22 cellular contexts compared by ENCODE assay signal in genomic region chr14:24895243-24895583, GRCh38.
DNase-seq lines count a peak whose midpoint lies in the region; ATAC-seq and TF ChIP-seq lines count a peak whose summit lies in the region.
"Had no signal": no experiment of that assay in that cellular context is flagged by ENCODE, and none has a peak within 500 bp of the region (broad histone marks: within the 10 kb centered on the region; RNA-seq: fewer than 3 reads in every experiment).

No MANE protein-coding gene starts in this region.

- peaks cover 5 to 54% (median 13%) of the 10 kb centered on the region in 12 donors for H3K4me1 ChIP-seq in heart left ventricle
- H3K4me1 ChIP-seq in mesendoderm (ENCODE audit: control insufficient read depth, low read depth, low read length) = no peaks in the 10 kb centered on the region
- H3K4me1 ChIP-seq: ascending aorta had no signal

- H3K9ac ChIP-seq in mesendoderm (ENCODE audit: low read length) = no peak overlapping the region

- H3K36me3 Mint-ChIP-seq in chondrocyte (ENCODE audit: low read depth) = no peaks in the 10 kb centered on the region
- H3K36me3 Mint-ChIP-seq: activated naive CD4-positive, alpha-beta T cell treated with anti-CD3 and anti-CD28 coated beads, Interleukin-2, amount 10 ng/mL, durations not matched to agents 7 days and 5 days had no signal

- no peak overlapping the region for H3K18ac ChIP-seq in mesendoderm (ENCODE audit: low read length)

- H3K56ac ChIP-seq in mesendoderm (ENCODE audit: low read length) = no peak overlapping the region

- H3K4me3 ChIP-seq in heart left ventricle = no peak overlapping the region
- H3K4me3 ChIP-seq in mesendoderm (ENCODE audit: low read length) = no peak overlapping the region
- H3K4me3 ChIP-seq: ascending aorta, esophagus squamous epithelium, thyroid gland had no signal

- H3K4me2 ChIP-seq in mesendoderm (ENCODE audit: low read length) = no peak overlapping the region

- TF ChIP-seq CTCF in heart left ventricle (IDR thresholded peaks at IDR 0.05) (no peak), chondrocyte (IDR thresholded peaks at IDR 0.05) (no peak)

- TF ChIP-seq POLR2A in heart left ventricle (IDR thresholded peaks at IDR 0.05) = no peak

- peak overlapping the region in 7 of 12 donors; percentile 2 to 47 (median 22) for H3K27ac ChIP-seq in heart left ventricle
- H3K27ac ChIP-seq in mesendoderm (ENCODE audit: low read depth, low read length) = no peak overlapping the region
- H3K27ac ChIP-seq: ascending aorta had no signal

- H3K23ac ChIP-seq in mesendoderm (ENCODE audit: low read length) = no peak overlapping the region

- H3K36me3 ChIP-seq in heart left ventricle (no peaks in the 10 kb centered on the region), mesendoderm (ENCODE audit: control insufficient read depth, insufficient read depth, low read length) (no peaks in the 10 kb centered on the region)
- H3K36me3 ChIP-seq: ascending aorta, esophagus squamous epithelium, thyroid gland had no signal

- H3K79me2 ChIP-seq in mesendoderm (ENCODE audit: control insufficient read depth, insufficient read depth, low read length) = no peaks in the 10 kb centered on the region

- no peak overlapping the region for H3K4me3 Mint-ChIP-seq in chondrocyte (ENCODE audit: unreplicated experiment)
- H3K4me3 Mint-ChIP-seq: activated naive CD4-positive, alpha-beta T cell treated with anti-CD3 and anti-CD28 coated beads, Interleukin-2, amount 10 ng/mL, durations not matched to agents 7 days and 5 days; natural killer cell treated with Interleukin-12 subunit alpha and Interleukin-12 subunit beta and Interleukin-15 and Interleukin-18, amount 100 ng/mL, for 72 hours had no signal

- H3K79me1 ChIP-seq in mesendoderm (ENCODE audit: low read length) = no peaks in the 10 kb centered on the region

- peaks cover 12% of the 10 kb centered on the region for H3K9me3 Mint-ChIP-seq in chondrocyte (ENCODE audit: low read depth)
- H3K9me3 Mint-ChIP-seq: activated naive CD4-positive, alpha-beta T cell treated with anti-CD3 and anti-CD28 coated beads, Interleukin-2, amount 10 ng/mL, durations not matched to agents 7 days and 5 days had no signal

- no peak overlapping the region for H4K8ac ChIP-seq in mesendoderm (ENCODE audit: low read depth, low read length)

- peak in 2 of 4 donors; percentile 26 to 31 for ATAC-seq in heart left ventricle
- ATAC-seq in Right ventricle myocardium inferior = no peak
- ATAC-seq in HG03432 (IDR thresholded peaks at IDR 0.05; ENCODE audit: unreplicated experiment) = no peak
- ATAC-seq: natural killer cell treated with Interleukin-12 subunit alpha and Interleukin-12 subunit beta and Interleukin-15 and Interleukin-18, amount 100 ng/mL, for 72 hours; stimulated activated naive CD8-positive, alpha-beta T cell treated with anti-CD3 and anti-CD28 coated beads, Interleukin-15, Interleukin-2, amounts not matched to agents 100 U/mL and 50 U/mL, for 24 hours had no signal

- H3K9me3 ChIP-seq in heart left ventricle = peaks cover 0 to 12% (median 6%) of the 10 kb centered on the region in 12 donors
- H3K9me3 ChIP-seq: ascending aorta, thyroid gland had no signal

- peak overlapping the region; percentile 25 for H3K27ac Mint-ChIP-seq in chondrocyte (ENCODE audit: unreplicated experiment)
- H3K27ac Mint-ChIP-seq: activated naive CD4-positive, alpha-beta T cell treated with anti-CD3 and anti-CD28 coated beads, Interleukin-2, amount 10 ng/mL, durations not matched to agents 7 days and 5 days; natural killer cell treated with Interleukin-12 subunit alpha and Interleukin-12 subunit beta and Interleukin-15 and Interleukin-18, amount 100 ng/mL, for 72 hours had no signal

- intact Hi-C loops in heart left ventricle (cut with DNase I) = no loop called here
- intact Hi-C loops in Right ventricle myocardium inferior (cut with DNase I) = loop anchor here (5.0 kb wide), 1 partner anchor 78 kb away; no protein-coding TSS in a partner anchor

- H4K5ac ChIP-seq in mesendoderm (ENCODE audit: low read length) = no peak overlapping the region

- H3K4ac ChIP-seq in mesendoderm (ENCODE audit: low read depth, low read length) = no peak overlapping the region

- WGBS in heart left ventricle, 4 donors = 55 to 70% (median 62%) methylated on average over 4 of the region's 4 CpGs
- WGBS in mesendoderm (ENCODE audit: extremely low coverage, insufficient coverage, low lambda C conversion rate) = no CpG with 5 or more reads among the region's 4 CpGs

- peaks cover 2% of the 10 kb centered on the region for H3K27me3 Mint-ChIP-seq in chondrocyte (ENCODE audit: low read depth)
- H3K27me3 Mint-ChIP-seq: activated naive CD4-positive, alpha-beta T cell treated with anti-CD3 and anti-CD28 coated beads, Interleukin-2, amount 10 ng/mL, durations not matched to agents 7 days and 5 days had no signal

- H2AK5ac ChIP-seq in mesendoderm (ENCODE audit: low read length) = no peak overlapping the region

- no peak overlapping the region for H2BK5ac ChIP-seq in mesendoderm (ENCODE audit: low read length)

- H2BK15ac ChIP-seq in mesendoderm (replicated peaks; ENCODE audit: low read depth) = no peak overlapping the region

- no peak overlapping the region for H2BK120ac ChIP-seq in mesendoderm (ENCODE audit: low read depth, low read length)

- DNase-seq in heart left ventricle = no peak
- DNase-seq in Right ventricle myocardium inferior (ENCODE audit: missing footprints) = no peak
- no peak for DNase-seq in chondrocyte (ENCODE audit: low spot score)
- peak; percentile 2 for DNase-seq in mesendoderm
- no peak for DNase-seq in OCI-M2 (lab: John Stamatoyannopoulos, UW; ENCODE audit: unreplicated experiment)
- DNase-seq in cerebellum (ENCODE audit: low spot score) = no peak
- no peak for DNase-seq in EL
- DNase-seq: activated naive CD4-positive, alpha-beta T cell treated with anti-CD3 and anti-CD28 coated beads, Interleukin-2, amount 10 ng/mL, durations not matched to agents 7 days and 5 days; activated T-cell treated with anti-CD3 and anti-CD28 coated beads, Interleukin-2, amount 50 U/mL, for 48 hours; COR-L47; DMS79; esophagus squamous epithelium; glutamatergic neuron; NCI-H1694; NCI-H748 treated with DMSO at 0.1 percent for 48 hours; small intestine; stimulated activated CD4-positive, alpha-beta T cell treated with anti-CD3 and anti-CD28 coated beads, Interleukin-4, amount 100 ng/mL, for 1 hour; stimulated activated naive CD8-positive, alpha-beta T cell treated with anti-CD3 and anti-CD28 coated beads, Interleukin-15, Interleukin-2, amounts not matched to agents 100 U/mL and 50 U/mL, for 24 hours; thyroid gland had no signal

- peaks cover 13% of the 10 kb centered on the region for H3K4me1 Mint-ChIP-seq in chondrocyte (ENCODE audit: low read depth)
- H3K4me1 Mint-ChIP-seq: activated naive CD4-positive, alpha-beta T cell treated with anti-CD3 and anti-CD28 coated beads, Interleukin-2, amount 10 ng/mL, durations not matched to agents 7 days and 5 days had no signal

- H3K27me3 ChIP-seq in heart left ventricle (no peaks in the 10 kb centered on the region), mesendoderm (ENCODE audit: insufficient read depth, low read length, poor library complexity) (no peaks in the 10 kb centered on the region)
- H3K27me3 ChIP-seq: ascending aorta, esophagus squamous epithelium, thyroid gland had no signal
